In the genomic region with DNA sequence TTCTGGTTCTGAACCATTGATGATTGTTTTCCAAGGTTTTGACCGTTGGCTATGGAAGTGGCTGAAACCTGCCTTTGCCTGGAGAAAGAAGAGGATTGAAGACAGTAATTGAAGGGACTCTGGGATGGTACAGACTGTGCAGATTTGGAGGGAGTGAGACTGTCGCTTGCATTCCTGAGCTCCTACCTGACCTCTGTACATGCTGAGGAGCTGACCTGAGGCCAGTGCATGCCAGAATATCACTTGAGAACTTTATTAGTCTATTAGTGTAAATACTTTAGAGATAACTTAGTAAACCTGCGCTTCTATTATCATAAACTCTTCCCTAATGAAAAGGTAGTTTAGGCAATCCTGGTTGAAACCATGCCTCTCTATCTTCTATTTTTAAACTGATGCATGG, we compare ENCODE assay signal across 29 cellular contexts.
"Had no signal": no experiment of that assay in that cellular context is flagged by ENCODE, and none has a peak within 500 bp of the region (broad histone marks: within the 10 kb centered on the region; RNA-seq: fewer than 3 reads in every experiment).

No MANE protein-coding gene starts in this region.

- ATAC-seq: activated naive CD4-positive, alpha-beta T cell treated with anti-CD3 and anti-CD28 coated beads, Interleukin-2, amount 50 U/mL, for 72 hours; activated T-cell treated with anti-CD3 and anti-CD28 coated beads, Interleukin-2, amount 50 U/mL, for 72 hours; effector memory CD8-positive, alpha-beta T cell; gastrocnemius medialis; WTC11 had no signal

- H3K4me3 ChIP-seq: ascending aorta, esophagus muscularis mucosa, gastrocnemius medialis, heart left ventricle had no signal

- H3K36me3 Mint-ChIP-seq: activated naive CD4-positive, alpha-beta T cell treated with anti-CD3 and anti-CD28 coated beads, Interleukin-2, amount 10 ng/mL, durations not matched to agents 7 days and 5 days; activated naive CD8-positive, alpha-beta T cell treated with anti-CD3 and anti-CD28 coated beads, Interleukin-2, amount 10 ng/mL, durations not matched to agents 7 days and 5 days; brain had no signal

- H3K27ac Mint-ChIP-seq: activated CD4-positive, alpha-beta memory T cell treated with anti-CD3 and anti-CD28 coated beads, Interleukin-2, amount 10 ng/mL, durations not matched to agents 7 days and 5 days; activated CD4-positive, alpha-beta T cell treated with anti-CD3 and anti-CD28 coated beads, Interleukin-2, amount 10 ng/mL, durations not matched to agents 7 days and 5 days; activated naive CD4-positive, alpha-beta T cell treated with anti-CD3 and anti-CD28 coated beads, Interleukin-2, amount 10 ng/mL, durations not matched to agents 7 days and 5 days; activated naive CD4-positive, alpha-beta T cell treated with anti-CD3 and anti-CD28 coated beads, Interleukin-2, amount 50 U/mL, for 72 hours; activated naive CD8-positive, alpha-beta T cell treated with anti-CD3 and anti-CD28 coated beads, Interleukin-2, amount 10 ng/mL, durations not matched to agents 7 days and 5 days; activated T-cell treated with anti-CD3 and anti-CD28 coated beads, Interleukin-2, amount 50 U/mL, for 24 hours; activated T-cell treated with anti-CD3 and anti-CD28 coated beads, Interleukin-2, amount 50 U/mL, for 72 hours; brain; effector memory CD8-positive, alpha-beta T cell; WTC11 had no signal

- H3K27me3 Mint-ChIP-seq: brain had no signal

- H3K4me1 ChIP-seq: ascending aorta, gastrocnemius medialis, heart left ventricle had no signal

- DNase-seq: activated CD4-positive, alpha-beta memory T cell treated with anti-CD3 and anti-CD28 coated beads, Interleukin-2, amount 10 ng/mL, durations not matched to agents 7 days and 5 days; activated CD4-positive, alpha-beta T cell treated with anti-CD3 and anti-CD28 coated beads for 1 hour; activated CD4-positive, alpha-beta T cell treated with anti-CD3 and anti-CD28 coated beads for 4 hours; activated CD4-positive, alpha-beta T cell treated with anti-CD3 and anti-CD28 coated beads, Interleukin-2, amount 10 ng/mL, durations not matched to agents 7 days and 5 days; activated CD4-positive, alpha-beta T cell treated with anti-CD3 and anti-CD28 coated beads, Interleukin-2, amount 50 U/mL, for 4 hours; activated CD8-positive, alpha-beta memory T cell treated with anti-CD3 and anti-CD28 coated beads, Interleukin-2, amount 50 U/mL, for 48 hours; activated gamma-delta T cell; activated naive CD4-positive, alpha-beta T cell; activated naive CD4-positive, alpha-beta T cell treated with anti-CD3 and anti-CD28 coated beads, Interleukin-2, amount 10 ng/mL, durations not matched to agents 7 days and 5 days; activated naive CD8-positive, alpha-beta T cell treated with anti-CD3 and anti-CD28 coated beads, Interleukin-2, amount 10 ng/mL, durations not matched to agents 7 days and 5 days; activated T-cell treated with anti-CD3 and anti-CD28 coated beads for 4 hours; activated T-cell treated with anti-CD3 and anti-CD28 coated beads, Interleukin-2, amount 50 U/mL, for 24 hours; activated T-cell treated with anti-CD3 and anti-CD28 coated beads, Interleukin-2, amount 50 U/mL, for 72 hours; caudate nucleus; cortex of kidney; dermis blood vessel endothelial cell; effector CD4-positive, alpha-beta T cell; effector memory CD8-positive, alpha-beta T cell; erythroblast; gastrocnemius medialis; glutamatergic neuron; heart left ventricle; T-helper 2 cell had no signal

- H3K9me3 ChIP-seq: ascending aorta, esophagus muscularis mucosa, gastrocnemius medialis, heart left ventricle had no signal

- H3K27me3 ChIP-seq: ascending aorta, esophagus muscularis mucosa, foreskin keratinocyte, gastrocnemius medialis, heart left ventricle had no signal

- H3K9me3 Mint-ChIP-seq: activated T-cell treated with anti-CD3 and anti-CD28 coated beads, Interleukin-2, amount 50 U/mL, for 24 hours had no signal

- H3K4me3 Mint-ChIP-seq: activated CD4-positive, alpha-beta memory T cell treated with anti-CD3 and anti-CD28 coated beads, Interleukin-2, amount 10 ng/mL, durations not matched to agents 7 days and 5 days; activated CD4-positive, alpha-beta T cell treated with anti-CD3 and anti-CD28 coated beads, Interleukin-2, amount 10 ng/mL, durations not matched to agents 7 days and 5 days; activated naive CD4-positive, alpha-beta T cell treated with anti-CD3 and anti-CD28 coated beads, Interleukin-2, amount 10 ng/mL, durations not matched to agents 7 days and 5 days; activated naive CD8-positive, alpha-beta T cell treated with anti-CD3 and anti-CD28 coated beads, Interleukin-2, amount 10 ng/mL, durations not matched to agents 7 days and 5 days; activated T-cell treated with anti-CD3 and anti-CD28 coated beads, Interleukin-2, amount 50 U/mL, for 24 hours; activated T-cell treated with anti-CD3 and anti-CD28 coated beads, Interleukin-2, amount 50 U/mL, for 72 hours; brain; effector memory CD8-positive, alpha-beta T cell; WTC11 had no signal

- H3K36me3 ChIP-seq: ascending aorta, esophagus muscularis mucosa, gastrocnemius medialis, heart left ventricle had no signal

- H3K27ac ChIP-seq: ascending aorta, esophagus muscularis mucosa, foreskin keratinocyte, gastrocnemius medialis, heart left ventricle had no signal

- H3K4me1 Mint-ChIP-seq: activated CD4-positive, alpha-beta memory T cell treated with anti-CD3 and anti-CD28 coated beads, Interleukin-2, amount 10 ng/mL, durations not matched to agents 7 days and 5 days; activated CD4-positive, alpha-beta T cell treated with anti-CD3 and anti-CD28 coated beads, Interleukin-2, amount 10 ng/mL, durations not matched to agents 7 days and 5 days; activated naive CD4-positive, alpha-beta T cell treated with anti-CD3 and anti-CD28 coated beads, Interleukin-2, amount 10 ng/mL, durations not matched to agents 7 days and 5 days; activated naive CD8-positive, alpha-beta T cell treated with anti-CD3 and anti-CD28 coated beads, Interleukin-2, amount 10 ng/mL, durations not matched to agents 7 days and 5 days; brain had no signal
